ENCODE assay signal across 1 cellular context in genomic region chr6:10866709-10867108, GRCh38. TPM values are rescaled to one million over a fixed set of nuclear protein-coding genes. Genes with fewer than 3 reads are reported as not detected.
"Had no signal": no experiment of that assay in that cellular context is flagged by ENCODE, and none has a peak within 500 bp of the region (broad histone marks: within the 10 kb centered on the region; RNA-seq: fewer than 3 reads in every experiment).

No MANE protein-coding gene starts in this region.

RNA-seq across cellular contexts. Expression of gene GCM2, which starts 15.1 kb away (rescaled TPM):
- total RNA-seq: GM12878 had no signal
- polyA plus RNA-seq: GM12878 had no signal

RNA-seq across cellular contexts. Expression of gene SYCP2L, which starts 20.1 kb away (rescaled TPM):
- total RNA-seq: GM12878 had no signal
